ENCODE assay signal across 17 cellular contexts in genomic region chr3:167872941-167873340, GRCh38.
A peak's percentile ranks its signal among the peaks of the same experiment; 100 is the strongest.
DNase-seq lines count a peak whose midpoint lies in the region; ATAC-seq and TF ChIP-seq lines count a peak whose summit lies in the region.
"Had no signal": no experiment of that assay in that cellular context is flagged by ENCODE, and none has a peak within 500 bp of the region (broad histone marks: within the 10 kb centered on the region; RNA-seq: fewer than 3 reads in every experiment).

No MANE protein-coding gene starts in this region.

- H2AFZ ChIP-seq in H9 (ENCODE audit: low read length): no peak overlapping the region

- no peak overlapping the region for H3K9ac ChIP-seq in H9 (ENCODE audit: extremely low read depth, insufficient read length, low read length)

- H3K27me3 ChIP-seq in H9 (ENCODE audit: insufficient read depth, low read length): no peaks in the 10 kb centered on the region
- H3K27me3 ChIP-seq in foreskin keratinocyte: no peaks in the 10 kb centered on the region
- no peaks in the 10 kb centered on the region for H3K27me3 ChIP-seq in tibial artery
- H3K27me3 ChIP-seq: thyroid gland had no signal

- H3K4me1 ChIP-seq in H9 (ENCODE audit: insufficient read depth, low read length): peaks cover 4% of the 10 kb centered on the region; the same call in 1 of the 2 replicates
- peaks cover 4% of the 10 kb centered on the region for H3K4me1 ChIP-seq in foreskin keratinocyte
- H3K4me1 ChIP-seq in tibial artery: peaks cover 0 to 39% (median 24%) of the 10 kb centered on the region in 4 donors
- H3K4me1 ChIP-seq: thyroid gland had no signal

- no peak overlapping the region for H3K56ac ChIP-seq in H9 (ENCODE audit: insufficient read length, low read depth, low read length)

- H3K36me3 ChIP-seq in tibial artery: no peaks in the 10 kb centered on the region
- H3K36me3 ChIP-seq: thyroid gland had no signal

- no peak overlapping the region for H3K4ac ChIP-seq in H9 (ENCODE audit: low read depth, low read length)

- H4K91ac ChIP-seq in H9 (ENCODE audit: insufficient read length, low read depth, low read length): no peak overlapping the region

- H3K79me2 ChIP-seq in H9 (ENCODE audit: insufficient read depth, low read length): no peaks in the 10 kb centered on the region

- H2BK20ac ChIP-seq in H9 (ENCODE audit: low read depth, low read length, poor library complexity, severe bottlenecking): no peak overlapping the region

- H3K27ac Mint-ChIP-seq in H9: no peak overlapping the region
- H3K27ac Mint-ChIP-seq: activated CD4-positive, alpha-beta memory T cell treated with anti-CD3 and anti-CD28 coated beads for 36 hours; activated naive CD4-positive, alpha-beta T cell treated with anti-CD3 and anti-CD28 coated beads, Interleukin-2, amount 50 U/mL, for 24 hours had no signal

- no peak overlapping the region for H2BK120ac ChIP-seq in H9 (ENCODE audit: low read depth, low read length, poor library complexity, severe bottlenecking)

- H3K23ac ChIP-seq in H9 (ENCODE audit: insufficient read length, low read depth, low read length): no peak overlapping the region

- H3K9me3 Mint-ChIP-seq in H9: peaks cover 0 to 3% of the 10 kb centered on the region in 2 experiments; a peak in 1 of 5 replicates
- H3K9me3 Mint-ChIP-seq: activated CD4-positive, alpha-beta memory T cell treated with anti-CD3 and anti-CD28 coated beads for 36 hours; activated naive CD4-positive, alpha-beta T cell treated with anti-CD3 and anti-CD28 coated beads, Interleukin-2, amount 50 U/mL, for 24 hours; naive B cell had no signal

- POLR2A ChIA-PET in RWPE1 (lab: Yijun Ruan, JAX; ENCODE audit: low non-redundant PET): no interaction called here

- H4K8ac ChIP-seq in H9 (replicated peaks; ENCODE audit: insufficient read length, low read depth, low read length): no peak overlapping the region

- intact Hi-C loops in tibial artery (cut with DNase I; ENCODE audit: low total_unique reads): loop anchor here (10.0 kb wide), 1 partner anchor 138 kb away; the partner anchor contains the start of genes PDCD10 and SERPINI1

- peak; percentile 26 for DNase-seq in DMS 273 (lab: John Stamatoyannopoulos, UW; ENCODE audit: unreplicated experiment)
- DNase-seq in DMS 273 treated with DMSO at 0.1 percent for 48 hours (lab: John Stamatoyannopoulos, UW): no peak
- DNase-seq in H9: no peak
- DNase-seq in RWPE1 (ENCODE audit: low spot score): no peak
- DNase-seq in foreskin keratinocyte: no peak
- DNase-seq in tibial artery: no peak
- DNase-seq in NCI-H146 (lab: John Stamatoyannopoulos, UW): no peak
- DNase-seq: 8988T; activated CD4-positive, alpha-beta memory T cell treated with anti-CD3 and anti-CD28 coated beads for 36 hours; cortex of kidney; DMS79 treated with DMSO at 0.1 percent for 48 hours; naive B cell; NCI-H1092; T-helper 1 cell; thyroid gland had no signal

- peak; percentile 49 for TF ChIP-seq CTCF in H9 (conservative IDR thresholded peaks at IDR 0.05)
- TF ChIP-seq CTCF in RWPE1 (conservative IDR thresholded peaks at IDR 0.05; ENCODE audit: low read depth): peak; percentile 22; the same call in 1 of the 2 replicates
- TF ChIP-seq CTCF in foreskin keratinocyte (conservative IDR thresholded peaks at IDR 0.05): peak; percentile 47
- TF ChIP-seq CTCF in tibial artery (IDR thresholded peaks at IDR 0.05): no peak

- H3K14ac ChIP-seq in H9 (ENCODE audit: insufficient read depth, low read length): no peak overlapping the region

- no peak overlapping the region for H3K4me2 ChIP-seq in H9 (ENCODE audit: insufficient read depth, insufficient read length, low read length)

- no peaks in the 10 kb centered on the region for H4K20me1 ChIP-seq in H9 (ENCODE audit: control insufficient read depth, insufficient read depth, insufficient read length)

- H3K4me3 ChIP-seq in tibial artery: no peak overlapping the region
- H3K4me3 ChIP-seq: thyroid gland had no signal

- no peaks in the 10 kb centered on the region for H3K23me2 ChIP-seq in H9 (ENCODE audit: insufficient read length, low read depth, low read length, poor library complexity, severe bottlenecking)

- CTCF ChIA-PET in RWPE1 (lab: Yijun Ruan, JAX): interaction anchor here (0.6 to 1.4 kb wide), 3 partner anchors 9 to 490 kb away, joined by 3 to 9 read pairs (median 6); no protein-coding TSS in a partner anchor

- no peak overlapping the region for H3T11ph ChIP-seq in H9 (ENCODE audit: low read length)

- peaks cover 0 to 6% (median 0%) of the 10 kb centered on the region in 3 experiments; a peak in 1 of 7 replicates for H3K36me3 Mint-ChIP-seq in H9 (ENCODE audit: insufficient read depth in 1 of 3, low read depth in 3 of 3)
- H3K36me3 Mint-ChIP-seq: activated CD4-positive, alpha-beta memory T cell treated with anti-CD3 and anti-CD28 coated beads for 36 hours; activated naive CD4-positive, alpha-beta T cell treated with anti-CD3 and anti-CD28 coated beads, Interleukin-2, amount 50 U/mL, for 24 hours; naive B cell had no signal

- peaks cover 17 to 20% of the 10 kb centered on the region in 2 experiments for H3K4me1 Mint-ChIP-seq in H9
- H3K4me1 Mint-ChIP-seq: activated naive CD4-positive, alpha-beta T cell treated with anti-CD3 and anti-CD28 coated beads, Interleukin-2, amount 50 U/mL, for 24 hours had no signal

- ATAC-seq in foreskin keratinocyte (peak; percentile 41), HG02610 (IDR thresholded peaks at IDR 0.05; ENCODE audit: unreplicated experiment) (no peak)

- no CpG with 5 or more reads among the region's 1 CpG for WGBS in H9 (ENCODE audit: extremely low coverage, insufficient read length, low lambda C conversion rate)

- H2BK15ac ChIP-seq in H9 (ENCODE audit: low read depth, low read length): no peak overlapping the region

- H3K79me1 ChIP-seq in H9 (ENCODE audit: insufficient read depth, low read depth, low read length, poor library complexity, severe bottlenecking): no peaks in the 10 kb centered on the region

- H3K9me3 ChIP-seq in H9 (ENCODE audit: control insufficient read depth, low read depth, low read length) (no peaks in the 10 kb centered on the region), tibial artery (no peaks in the 10 kb centered on the region)
- H3K9me3 ChIP-seq: thyroid gland had no signal

- H2BK12ac ChIP-seq in H9 (ENCODE audit: insufficient read length, low read depth, low read length): no peak overlapping the region

- no peak overlapping the region for H4K5ac ChIP-seq in H9 (ENCODE audit: insufficient read length, low read depth, low read length)

- H3K18ac ChIP-seq in H9 (ENCODE audit: insufficient read length, low read depth, low read length): no peak overlapping the region

- no peak overlapping the region for H3K4me3 Mint-ChIP-seq in H9
- H3K4me3 Mint-ChIP-seq: activated CD4-positive, alpha-beta memory T cell treated with anti-CD3 and anti-CD28 coated beads for 36 hours; activated naive CD4-positive, alpha-beta T cell treated with anti-CD3 and anti-CD28 coated beads, Interleukin-2, amount 50 U/mL, for 24 hours; naive B cell had no signal

- H3K27me3 Mint-ChIP-seq in H9 (ENCODE audit: low read depth): no peaks in the 10 kb centered on the region
- H3K27me3 Mint-ChIP-seq: naive B cell had no signal

- no peak overlapping the region for H2BK5ac ChIP-seq in H9 (ENCODE audit: insufficient read length, low read length)

- no peak overlapping the region for H3K27ac ChIP-seq in H9 (ENCODE audit: insufficient read length, low read depth, low read length)
- no peak overlapping the region for H3K27ac ChIP-seq in RWPE1
- H3K27ac ChIP-seq in foreskin keratinocyte: no peak overlapping the region
- H3K27ac ChIP-seq in tibial artery: no peak overlapping the region
- H3K27ac ChIP-seq: thyroid gland had no signal

- no peak overlapping the region for H2AK5ac ChIP-seq in H9 (ENCODE audit: insufficient read length, low read length)

Comparison
In these comparisons a context has a peak if more than half of its experiments do, and no peak if none do; other contexts are left out.
1. CTCF ChIP-seq: peak in H9 (single experiment), RWPE1 (single experiment) and foreskin keratinocyte (single experiment); none in tibial artery (0 of 2).